In genomic region chr5:139575751-139576150, GRCh38 we compare ENCODE assay signal across 9 cellular contexts. TPM values are rescaled to one million over a fixed set of nuclear protein-coding genes. Genes with fewer than 3 reads are reported as not detected.
A peak's percentile ranks its signal among the peaks of the same experiment; 100 is the strongest.
DNase-seq lines count a peak whose midpoint lies in the region; ATAC-seq and TF ChIP-seq lines count a peak whose summit lies in the region.
"Had no signal": no experiment of that assay in that cellular context is flagged by ENCODE, and none has a peak within 500 bp of the region (broad histone marks: within the 10 kb centered on the region; RNA-seq: fewer than 3 reads in every experiment).

No MANE protein-coding gene starts in this region.

- H4K20me1 ChIP-seq in KMS-11 (ENCODE audit: insufficient read depth), result 0 out of 2 replicates have a peak, but pooled peaks cover 16% of the 10 kb centered on the region

- H3K4me3 ChIP-seq in CD8-positive, alpha-beta memory T cell (ENCODE audit: low read length), result no peak overlapping the region
- H3K4me3 ChIP-seq in KMS-11 (IDR thresholded peaks at IDR 0.05; ENCODE audit: insufficient read depth, low read depth, low read length), result no peak overlapping the region
- H3K4me3 ChIP-seq: esophagus muscularis mucosa had no signal

- no peaks in the 10 kb centered on the region for H3K27me3 Mint-ChIP-seq in CD8-positive, alpha-beta memory T cell
- peaks cover 2% of the 10 kb centered on the region for H3K27me3 Mint-ChIP-seq in nephron progenitor cell (ENCODE audit: low read depth, poor library complexity)

- H3K9ac ChIP-seq in KMS-11, result no peak overlapping the region; the same call in 1 of the 2 replicates

- CTCF ChIA-PET in CD8-positive, alpha-beta memory T cell (lab: Charles Lee), result interaction anchor here (1.4 to 4.5 kb wide), 5 partner anchors 13 to 135 kb away, joined by 3 to 54 read pairs (median 7); partner anchors contain the start of gene UBE2D2

- no peak overlapping the region for H3K27ac ChIP-seq in CD8-positive, alpha-beta memory T cell (ENCODE audit: low read depth, low read length)
- H3K27ac ChIP-seq in KMS-11, result peak overlapping the region; percentile 62
- H3K27ac ChIP-seq: esophagus muscularis mucosa had no signal

- no peak for ATAC-seq in HG02642 (IDR thresholded peaks at IDR 0.05; ENCODE audit: poor library complexity, unreplicated experiment)

- no peaks in the 10 kb centered on the region for H3K9me3 ChIP-seq in CD8-positive, alpha-beta memory T cell (ENCODE audit: low read length)
- H3K9me3 ChIP-seq: esophagus muscularis mucosa had no signal

- DNase-seq in CD8-positive, alpha-beta memory T cell, result no peak
- peak; percentile 20 for DNase-seq in activated naive CD4-positive, alpha-beta T cell treated with anti-CD3 and anti-CD28 coated beads, Interleukin-2, amount 50 U/mL, for 16 hours
- DNase-seq in nephron progenitor cell (no peak), Ammon's horn (ENCODE audit: low spot score) (no peak), KBM-7 (no peak), COLO668 (lab: John Stamatoyannopoulos, UW; ENCODE audit: unreplicated experiment) (no peak)

- H3K36me3 Mint-ChIP-seq in CD8-positive, alpha-beta memory T cell, result peaks cover 0 to 20% (median 5%) of the 10 kb centered on the region in 3 donors
- peaks cover 37% of the 10 kb centered on the region for H3K36me3 Mint-ChIP-seq in nephron progenitor cell (ENCODE audit: low read depth)

- POLR2A ChIA-PET in CD8-positive, alpha-beta memory T cell (lab: Charles Lee), result interaction anchor here (1.6 to 2.6 kb wide), 2 partner anchors 10 to 13 kb away, joined by 5 to 14 read pairs; no protein-coding TSS in a partner anchor

- no peaks in the 10 kb centered on the region for H3K36me3 ChIP-seq in CD8-positive, alpha-beta memory T cell (ENCODE audit: insufficient read depth, low read length)
- no peaks in the 10 kb centered on the region; the same call in 1 of the 2 replicates for H3K36me3 ChIP-seq in KMS-11 (ENCODE audit: insufficient read depth)

- no peak for TF ChIP-seq CTCF in KMS-11 (conservative IDR thresholded peaks at IDR 0.05; ENCODE audit: low read depth, low read length)
- no peak for TF ChIP-seq CTCF in nephron progenitor cell (IDR thresholded peaks at IDR 0.05)

- no peak overlapping the region for H2AFZ ChIP-seq in KMS-11 (ENCODE audit: low read depth)

- in situ Hi-C loops in KBM-7 (cut with MboI; ENCODE audit: low pct_unique_long_range_greater_than_20kb, low sequenced_read_pairs), result no loop called here

- H3K27ac Mint-ChIP-seq in CD8-positive, alpha-beta memory T cell, result peak overlapping the region; percentile 64 to 89 (median 78)
- peak overlapping the region; percentile 78 for H3K27ac Mint-ChIP-seq in nephron progenitor cell

- H3K79me2 ChIP-seq in KMS-11 (ENCODE audit: insufficient read depth, low read depth), result peaks cover 94% of the 10 kb centered on the region

- H3K4me1 ChIP-seq in CD8-positive, alpha-beta memory T cell (ENCODE audit: insufficient read depth, low read length), result peaks cover 74% of the 10 kb centered on the region
- peaks cover 74% of the 10 kb centered on the region for H3K4me1 ChIP-seq in KMS-11 (ENCODE audit: low read depth, poor library complexity, severe bottlenecking)

- peak overlapping the region; percentile 58; the same call in 1 of the 2 replicates for H3K4me2 ChIP-seq in KMS-11

- H3K4me3 Mint-ChIP-seq in CD8-positive, alpha-beta memory T cell, result peak overlapping the region in 6 of 7 donors; percentile 17 to 77 (median 64)
- no peak overlapping the region for H3K4me3 Mint-ChIP-seq in nephron progenitor cell

- peaks cover 61 to 81% (median 66%) of the 10 kb centered on the region in 3 donors for H3K4me1 Mint-ChIP-seq in CD8-positive, alpha-beta memory T cell
- H3K4me1 Mint-ChIP-seq in nephron progenitor cell, result peaks cover 2% of the 10 kb centered on the region

- H3K9me3 Mint-ChIP-seq in CD8-positive, alpha-beta memory T cell, result no peaks in the 10 kb centered on the region
- peaks cover 2% of the 10 kb centered on the region for H3K9me3 Mint-ChIP-seq in nephron progenitor cell

- no peaks in the 10 kb centered on the region for H3K27me3 ChIP-seq in CD8-positive, alpha-beta memory T cell (ENCODE audit: insufficient read depth, low read length, poor library complexity, severe bottlenecking)
- H3K27me3 ChIP-seq in KMS-11 (ENCODE audit: insufficient read depth, low read depth), result no peaks in the 10 kb centered on the region
- H3K27me3 ChIP-seq: esophagus muscularis mucosa had no signal

RNA-seq across cellular contexts. Expression of gene UBE2D2, which starts 14.6 kb away (rescaled TPM):
- total RNA-seq in CD8-positive, alpha-beta memory T cell, result 100 to 1,000 TPM; 253 to 274 TPM
- polyA plus RNA-seq in CD8-positive, alpha-beta memory T cell, result 285 TPM
